ENCODE assay signal across 10 cellular contexts in the genomic region with DNA sequence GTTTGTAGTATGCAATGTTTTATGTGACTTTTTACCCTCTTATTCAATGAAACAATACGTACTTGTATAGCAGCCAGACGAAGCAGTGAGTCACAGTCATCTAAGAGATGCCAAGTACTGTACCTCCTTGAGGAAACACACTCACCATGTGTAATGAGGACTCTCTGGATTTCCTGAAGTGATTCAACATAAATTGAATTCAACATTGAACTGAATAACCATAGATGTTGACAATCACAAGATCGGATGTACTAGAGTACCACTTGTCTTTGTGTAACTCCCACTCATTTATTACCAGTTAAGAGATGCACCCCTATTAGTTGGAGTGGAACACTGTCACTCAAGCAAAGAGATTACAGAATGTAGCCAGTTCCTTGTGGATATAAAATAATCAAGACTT.
DNase-seq lines count a peak whose midpoint lies in the region; ATAC-seq, FAIRE-seq and TF ChIP-seq lines count a peak whose summit lies in the region.
"Had no signal": no experiment of that assay in that cellular context is flagged by ENCODE, and none has a peak within 500 bp of the region (broad histone marks: within the 10 kb centered on the region; RNA-seq: fewer than 3 reads in every experiment).

No MANE protein-coding gene starts in this region.

- H3K27ac Mint-ChIP-seq in activated CD4-positive, alpha-beta T cell treated with anti-CD3 and anti-CD28 coated beads, Interleukin-2, amount 10 ng/mL, durations not matched to agents 24 days and 14 days = no peak overlapping the region
- H3K27ac Mint-ChIP-seq: nephron had no signal

- peak overlapping the region; percentile 48 for H3K4me2 ChIP-seq in A549

- H3K9me3 Mint-ChIP-seq in activated CD4-positive, alpha-beta T cell treated with anti-CD3 and anti-CD28 coated beads, Interleukin-2, amount 10 ng/mL, durations not matched to agents 24 days and 14 days = peaks cover 7% of the 10 kb centered on the region
- H3K9me3 Mint-ChIP-seq: nephron had no signal

- TF ChIP-seq RAD21 in A549 (conservative IDR thresholded peaks at IDR 0.05 in 1 of 2, IDR thresholded peaks at IDR 0.05 in 1 of 2) = peak; percentile 18 to 30; a peak in 2 of 5 replicates

- peak; percentile 54 to 71; a peak in 2 of 5 replicates for TF ChIP-seq EP300 in A549 (IDR thresholded peaks at IDR 0.05)

- no peak for TF ChIP-seq POLR2A in A549 (IDR thresholded peaks at IDR 0.05; ENCODE audit: low read length)

- ATAC-seq in A549 (peak; percentile 99 to 100), left colon (peak; percentile 99), HG03571 (IDR thresholded peaks at IDR 0.05; ENCODE audit: unreplicated experiment) (no peak), HG02840 (IDR thresholded peaks at IDR 0.05; ENCODE audit: low FRiP score, unreplicated experiment) (no peak)

- intact Hi-C loops in left colon (cut with DNase I, micrococcal nuclease) = no loop called here
- intact Hi-C loops in activated CD4-positive, alpha-beta T cell treated with anti-CD3 and anti-CD28 coated beads, Interleukin-2, amount 10 ng/mL, durations not matched to agents 24 days and 14 days (cut with micrococcal nuclease) = no loop called here

- peaks cover 18% of the 10 kb centered on the region for H3K4me1 ChIP-seq in A549

- peak overlapping the region; percentile 81 for H3K27ac ChIP-seq in A549

- peaks cover 5% of the 10 kb centered on the region for H3K27me3 Mint-ChIP-seq in activated CD4-positive, alpha-beta T cell treated with anti-CD3 and anti-CD28 coated beads, Interleukin-2, amount 10 ng/mL, durations not matched to agents 24 days and 14 days

- CTCF ChIA-PET in A549 (lab: Yijun Ruan, JAX) = interaction anchor here (0.6 to 2.1 kb wide), 5 partner anchors 10 to 722 kb away, joined by 3 to 10 read pairs (median 4); no protein-coding TSS in a partner anchor

- no peak overlapping the region for H3K4me3 Mint-ChIP-seq in activated CD4-positive, alpha-beta T cell treated with anti-CD3 and anti-CD28 coated beads, Interleukin-2, amount 10 ng/mL, durations not matched to agents 24 days and 14 days
- H3K4me3 Mint-ChIP-seq: nephron had no signal

- WGBS in A549 (ENCODE audit: missing lambda C conversion rate) = 1% methylated on average over 3 of the region's 3 CpGs

- no peaks in the 10 kb centered on the region for H3K36me3 Mint-ChIP-seq in activated CD4-positive, alpha-beta T cell treated with anti-CD3 and anti-CD28 coated beads, Interleukin-2, amount 10 ng/mL, durations not matched to agents 24 days and 14 days (ENCODE audit: low read depth)

- no peak overlapping the region for H3K4me3 ChIP-seq in A549

- peak; percentile 72 to 94 for DNase-seq in A549 (ENCODE audit: low read depth in 1 of 2, low spot score in 1 of 2)
- DNase-seq in HS-5 (ENCODE audit: low read depth) = peak; percentile 98
- DNase-seq in brain pericyte (ENCODE audit: low read depth, low spot score) = peak; percentile 77
- peak in 1 of 2 donors; percentile 44 for DNase-seq in left colon
- DNase-seq in ecto neural progenitor cell (ENCODE audit: low spot score) = no peak
- DNase-seq in activated CD4-positive, alpha-beta T cell treated with anti-CD3 and anti-CD28 coated beads, Interleukin-2, amount 10 ng/mL, durations not matched to agents 24 days and 14 days = no peak
- DNase-seq: NCI-H1105 had no signal

- peak; percentile 72 for FAIRE-seq in A549 (lab: Jason Lieb, UNC)

- POLR2A ChIA-PET in A549 (lab: Yijun Ruan, JAX) = no interaction called here

- peaks cover 7% of the 10 kb centered on the region; the same call in 1 of the 3 replicates for H3K9me3 ChIP-seq in A549

- no peaks in the 10 kb centered on the region for H3K4me1 Mint-ChIP-seq in activated CD4-positive, alpha-beta T cell treated with anti-CD3 and anti-CD28 coated beads, Interleukin-2, amount 10 ng/mL, durations not matched to agents 24 days and 14 days
- H3K4me1 Mint-ChIP-seq: nephron had no signal

- TF ChIP-seq CTCF in A549 (IDR thresholded peaks at IDR 0.05) = no peak

TF ChIP-seq in A549, 52 proteins besides CTCF, POLR2A, EP300 and RAD21 (continues in another document):
- TF ChIP-seq HOXB5 (CRISPR knock-in tag; IDR thresholded peaks at IDR 0.05) (no peak; the same call in 1 of the 2 replicates), RNF2 (IDR thresholded peaks at IDR 0.05; ENCODE audit: borderline replicate concordance, low read depth) (no peak), NR3C1 (IDR thresholded peaks at IDR 0.05) (peak; percentile 44; the same call in 1 of the 3 replicates), RFX5 (IDR thresholded peaks at IDR 0.05) (peak; percentile 38; the same call in 1 of the 2 replicates), ZC3H11A (IDR thresholded peaks at IDR 0.05) (no peak), NFE2L2 (conservative IDR thresholded peaks at IDR 0.05; ENCODE audit: low read length) (no peak), SREBF2 (IDR thresholded peaks at IDR 0.05) (no peak), TP53 (CRISPR knock-in tag; IDR thresholded peaks at IDR 0.05) (no peak), MYC (IDR thresholded peaks at IDR 0.05; ENCODE audit: borderline replicate concordance, low read length) (no peak), GATA3 (IDR thresholded peaks at IDR 0.05; ENCODE audit: borderline replicate concordance) (peak; percentile 79; the same call in 1 of the 2 replicates), CEBPB (IDR thresholded peaks at IDR 0.05) (peak in 1 of 2 experiments; percentile 56; a peak in 1 of 4 replicates), JUN (IDR thresholded peaks at IDR 0.05) (peak; percentile 60 to 62; a peak in 2 of 5 replicates), KDM5A (IDR thresholded peaks at IDR 0.05) (no peak), FOXS1 (CRISPR knock-in tag; IDR thresholded peaks at IDR 0.05) (no peak; the same call in 1 of the 2 replicates), CHD2 (IDR thresholded peaks at IDR 0.05; ENCODE audit: low read length, partially characterized antibody) (no peak), FOSB (CRISPR knock-in tag; IDR thresholded peaks at IDR 0.05) (no peak), HDAC2 (IDR thresholded peaks at IDR 0.05) (no peak)
- TF ChIP-seq, protein P1, sequence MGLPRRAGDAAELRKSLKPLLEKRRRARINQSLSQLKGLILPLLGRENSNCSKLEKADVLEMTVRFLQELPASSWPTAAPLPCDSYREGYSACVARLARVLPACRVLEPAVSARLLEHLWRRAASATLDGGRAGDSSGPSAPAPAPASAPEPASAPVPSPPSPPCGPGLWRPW (IDR thresholded peaks at IDR 0.05) = no peak
- TF ChIP-seq, protein P2, sequence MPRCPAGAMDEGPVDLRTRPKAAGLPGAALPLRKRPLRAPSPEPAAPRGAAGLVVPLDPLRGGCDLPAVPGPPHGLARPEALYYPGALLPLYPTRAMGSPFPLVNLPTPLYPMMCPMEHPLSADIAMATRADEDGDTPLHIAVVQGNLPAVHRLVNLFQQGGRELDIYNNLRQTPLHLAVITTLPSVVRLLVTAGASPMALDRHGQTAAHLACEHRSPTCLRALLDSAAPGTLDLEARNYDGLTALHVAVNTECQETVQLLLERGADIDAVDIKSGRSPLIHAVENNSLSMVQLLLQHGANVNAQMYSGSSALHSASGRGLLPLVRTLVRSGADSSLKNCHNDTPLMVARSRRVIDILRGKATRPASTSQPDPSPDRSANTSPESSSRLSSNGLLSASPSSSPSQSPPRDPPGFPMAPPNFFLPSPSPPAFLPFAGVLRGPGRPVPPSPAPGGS (IDR thresholded peaks at IDR 0.05) = no peak
- TF ChIP-seq, protein P3, sequence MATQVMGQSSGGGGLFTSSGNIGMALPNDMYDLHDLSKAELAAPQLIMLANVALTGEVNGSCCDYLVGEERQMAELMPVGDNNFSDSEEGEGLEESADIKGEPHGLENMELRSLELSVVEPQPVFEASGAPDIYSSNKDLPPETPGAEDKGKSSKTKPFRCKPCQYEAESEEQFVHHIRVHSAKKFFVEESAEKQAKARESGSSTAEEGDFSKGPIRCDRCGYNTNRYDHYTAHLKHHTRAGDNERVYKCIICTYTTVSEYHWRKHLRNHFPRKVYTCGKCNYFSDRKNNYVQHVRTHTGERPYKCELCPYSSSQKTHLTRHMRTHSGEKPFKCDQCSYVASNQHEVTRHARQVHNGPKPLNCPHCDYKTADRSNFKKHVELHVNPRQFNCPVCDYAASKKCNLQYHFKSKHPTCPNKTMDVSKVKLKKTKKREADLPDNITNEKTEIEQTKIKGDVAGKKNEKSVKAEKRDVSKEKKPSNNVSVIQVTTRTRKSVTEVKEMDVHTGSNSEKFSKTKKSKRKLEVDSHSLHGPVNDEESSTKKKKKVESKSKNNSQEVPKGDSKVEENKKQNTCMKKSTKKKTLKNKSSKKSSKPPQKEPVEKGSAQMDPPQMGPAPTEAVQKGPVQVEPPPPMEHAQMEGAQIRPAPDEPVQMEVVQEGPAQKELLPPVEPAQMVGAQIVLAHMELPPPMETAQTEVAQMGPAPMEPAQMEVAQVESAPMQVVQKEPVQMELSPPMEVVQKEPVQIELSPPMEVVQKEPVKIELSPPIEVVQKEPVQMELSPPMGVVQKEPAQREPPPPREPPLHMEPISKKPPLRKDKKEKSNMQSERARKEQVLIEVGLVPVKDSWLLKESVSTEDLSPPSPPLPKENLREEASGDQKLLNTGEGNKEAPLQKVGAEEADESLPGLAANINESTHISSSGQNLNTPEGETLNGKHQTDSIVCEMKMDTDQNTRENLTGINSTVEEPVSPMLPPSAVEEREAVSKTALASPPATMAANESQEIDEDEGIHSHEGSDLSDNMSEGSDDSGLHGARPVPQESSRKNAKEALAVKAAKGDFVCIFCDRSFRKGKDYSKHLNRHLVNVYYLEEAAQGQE (IDR thresholded peaks at IDR 0.05) = no peak
- TF ChIP-seq, protein P4, sequence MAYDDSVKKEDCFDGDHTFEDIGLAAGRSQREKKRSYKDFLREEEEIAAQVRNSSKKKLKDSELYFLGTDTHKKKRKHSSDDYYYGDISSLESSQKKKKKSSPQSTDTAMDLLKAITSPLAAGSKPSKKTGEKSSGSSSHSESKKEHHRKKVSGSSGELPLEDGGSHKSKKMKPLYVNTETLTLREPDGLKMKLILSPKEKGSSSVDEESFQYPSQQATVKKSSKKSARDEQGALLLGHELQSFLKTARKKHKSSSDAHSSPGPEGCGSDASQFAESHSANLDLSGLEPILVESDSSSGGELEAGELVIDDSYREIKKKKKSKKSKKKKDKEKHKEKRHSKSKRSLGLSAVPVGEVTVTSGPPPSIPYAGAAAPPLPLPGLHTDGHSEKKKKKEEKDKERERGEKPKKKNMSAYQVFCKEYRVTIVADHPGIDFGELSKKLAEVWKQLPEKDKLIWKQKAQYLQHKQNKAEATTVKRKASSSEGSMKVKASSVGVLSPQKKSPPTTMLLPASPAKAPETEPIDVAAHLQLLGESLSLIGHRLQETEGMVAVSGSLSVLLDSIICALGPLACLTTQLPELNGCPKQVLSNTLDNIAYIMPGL (CRISPR knock-in tag; IDR thresholded peaks at IDR 0.05; ENCODE audit: borderline replicate concordance) = no peak
- TF ChIP-seq, protein P5, sequence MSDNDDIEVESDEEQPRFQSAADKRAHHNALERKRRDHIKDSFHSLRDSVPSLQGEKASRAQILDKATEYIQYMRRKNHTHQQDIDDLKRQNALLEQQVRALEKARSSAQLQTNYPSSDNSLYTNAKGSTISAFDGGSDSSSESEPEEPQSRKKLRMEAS (IDR thresholded peaks at IDR 0.05) = peak; percentile 80

Comparison
In these comparisons a context has a peak if more than half of its experiments do, and no peak if none do; other contexts are left out.
1. ATAC-seq: peak in A549 (2 of 2) and left colon (single experiment); none in HG03571 (single experiment) and HG02840 (single experiment).
2. DNase-seq: peak in A549 (2 of 2), HS-5 (single experiment) and brain pericyte (single experiment); none in ecto neural progenitor cell (single experiment) and activated CD4-positive, alpha-beta T cell treated with anti-CD3 and anti-CD28 coated beads, Interleukin-2, amount 10 ng/mL, durations not matched to agents 24 days and 14 days (single experiment).